Comparison of ENCODE assay signal across 17 cellular contexts in the genomic region with DNA sequence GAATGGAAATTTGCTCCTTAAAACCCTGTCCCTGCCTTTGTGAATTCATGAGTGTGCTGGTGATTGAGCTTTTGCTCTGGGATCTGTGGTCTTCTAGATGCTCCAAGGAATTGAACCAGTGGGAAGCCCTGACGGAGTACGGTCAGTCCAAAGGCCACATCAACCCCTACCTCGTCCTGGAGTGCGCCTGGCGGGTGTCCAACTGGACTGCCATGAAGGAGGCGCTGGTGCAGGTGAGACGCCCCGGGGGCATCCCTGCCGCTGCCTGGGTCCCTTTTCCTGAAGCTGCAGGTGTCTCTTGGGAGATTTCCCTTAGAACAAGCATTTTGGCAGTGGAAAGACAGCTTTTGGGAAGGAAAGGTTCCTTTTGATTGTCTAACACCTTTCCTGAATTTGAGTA.
"Had no signal": no experiment of that assay in that cellular context is flagged by ENCODE, and none has a peak within 500 bp of the region (broad histone marks: within the 10 kb centered on the region; RNA-seq: fewer than 3 reads in every experiment).

No MANE protein-coding gene starts in this region.

- H3K27ac Mint-ChIP-seq: endodermal cell; natural killer cell; neural progenitor cell; stimulated activated naive B cell treated with anti-CD40 and anti-IgM and Interleukin-4, amounts not matched to agents 10 μg/mL and 1 μg/mL and 100 μg/mL, for 72 hours; stimulated activated naive CD8-positive, alpha-beta T cell treated with anti-CD3 and anti-CD28 coated beads, Interleukin-15, amount 100 ng/mL, for 72 hours had no signal

- DNase-seq: colonic mucosa; effector CD4-positive, alpha-beta T cell; endodermal cell; erythroblast; foreskin keratinocyte; left colon; mammary epithelial cell; mucosa of descending colon; natural killer cell; nucleus accumbens; ovary; stimulated activated CD4-positive, alpha-beta T cell treated with anti-CD3 and anti-CD28 coated beads, Interleukin-15, amount 100 ng/mL, for 24 hours; stimulated activated CD4-positive, alpha-beta T cell treated with anti-CD3 and anti-CD28 coated beads, Interleukin-1b, Interleukin-23, amount 100 ng/mL, for 48 hours; stimulated activated CD4-positive, alpha-beta T cell treated with anti-CD3 and anti-CD28 coated beads, Interleukin-4, amount 100 ng/mL, for 24 hours; stimulated activated naive B cell treated with anti-CD40 and anti-IgM and Interleukin-4, amounts not matched to agents 10 μg/mL and 1 μg/mL and 100 μg/mL, for 72 hours; stimulated activated naive CD8-positive, alpha-beta T cell treated with anti-CD3 and anti-CD28 coated beads, Interleukin-15, amount 100 ng/mL, for 72 hours had no signal

- H3K9me3 Mint-ChIP-seq: endodermal cell; natural killer cell; neural progenitor cell; stimulated activated naive B cell treated with anti-CD40 and anti-IgM and Interleukin-4, amounts not matched to agents 10 μg/mL and 1 μg/mL and 100 μg/mL, for 72 hours; stimulated activated naive CD8-positive, alpha-beta T cell treated with anti-CD3 and anti-CD28 coated beads, Interleukin-15, amount 100 ng/mL, for 72 hours had no signal

- ATAC-seq: foreskin keratinocyte; left colon; mucosa of descending colon; natural killer cell; stimulated activated naive B cell treated with anti-CD40 and anti-IgM and Interleukin-4, amounts not matched to agents 10 μg/mL and 1 μg/mL and 100 μg/mL, for 72 hours; stimulated activated naive CD8-positive, alpha-beta T cell treated with anti-CD3 and anti-CD28 coated beads, Interleukin-15, amount 100 ng/mL, for 72 hours had no signal

- H3K4me1 Mint-ChIP-seq: endodermal cell; natural killer cell; neural progenitor cell; stimulated activated naive B cell treated with anti-CD40 and anti-IgM and Interleukin-4, amounts not matched to agents 10 μg/mL and 1 μg/mL and 100 μg/mL, for 72 hours; stimulated activated naive CD8-positive, alpha-beta T cell treated with anti-CD3 and anti-CD28 coated beads, Interleukin-15, amount 100 ng/mL, for 72 hours had no signal

- H3K27me3 Mint-ChIP-seq: stimulated activated naive B cell treated with anti-CD40 and anti-IgM and Interleukin-4, amounts not matched to agents 10 μg/mL and 1 μg/mL and 100 μg/mL, for 72 hours; stimulated activated naive CD8-positive, alpha-beta T cell treated with anti-CD3 and anti-CD28 coated beads, Interleukin-15, amount 100 ng/mL, for 72 hours had no signal

- H3K4me3 Mint-ChIP-seq: endodermal cell; natural killer cell; neural progenitor cell; stimulated activated naive B cell treated with anti-CD40 and anti-IgM and Interleukin-4, amounts not matched to agents 10 μg/mL and 1 μg/mL and 100 μg/mL, for 72 hours; stimulated activated naive CD8-positive, alpha-beta T cell treated with anti-CD3 and anti-CD28 coated beads, Interleukin-15, amount 100 ng/mL, for 72 hours had no signal
